2 cellular contexts compared by ENCODE assay signal in the genomic region with DNA sequence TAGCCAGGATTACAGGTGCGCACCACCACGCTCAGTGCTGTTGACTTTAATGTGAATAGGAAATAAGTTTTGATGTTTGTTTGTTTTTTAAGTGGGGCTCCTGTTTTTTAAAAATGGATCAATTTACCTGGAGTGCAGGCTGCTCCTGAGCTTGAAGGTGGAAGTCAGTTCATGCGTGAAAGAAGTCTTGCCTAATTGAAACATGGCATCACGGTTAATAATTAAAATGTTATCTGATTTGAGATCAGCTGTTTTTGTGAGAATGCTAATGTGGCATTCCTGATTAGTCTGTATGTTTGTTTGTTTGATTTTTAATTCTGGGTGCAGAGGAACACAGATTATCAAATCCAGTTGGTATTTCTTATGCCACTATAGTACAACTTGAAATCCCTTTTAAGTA.
TF ChIP-seq lines count a peak whose summit lies in the region.

No MANE protein-coding gene starts in this region.

TF ChIP-seq in HepG2, 621 proteins besides CTCF, POLR2A, EP300 and RAD21:
- TF ChIP-seq, protein P1, sequence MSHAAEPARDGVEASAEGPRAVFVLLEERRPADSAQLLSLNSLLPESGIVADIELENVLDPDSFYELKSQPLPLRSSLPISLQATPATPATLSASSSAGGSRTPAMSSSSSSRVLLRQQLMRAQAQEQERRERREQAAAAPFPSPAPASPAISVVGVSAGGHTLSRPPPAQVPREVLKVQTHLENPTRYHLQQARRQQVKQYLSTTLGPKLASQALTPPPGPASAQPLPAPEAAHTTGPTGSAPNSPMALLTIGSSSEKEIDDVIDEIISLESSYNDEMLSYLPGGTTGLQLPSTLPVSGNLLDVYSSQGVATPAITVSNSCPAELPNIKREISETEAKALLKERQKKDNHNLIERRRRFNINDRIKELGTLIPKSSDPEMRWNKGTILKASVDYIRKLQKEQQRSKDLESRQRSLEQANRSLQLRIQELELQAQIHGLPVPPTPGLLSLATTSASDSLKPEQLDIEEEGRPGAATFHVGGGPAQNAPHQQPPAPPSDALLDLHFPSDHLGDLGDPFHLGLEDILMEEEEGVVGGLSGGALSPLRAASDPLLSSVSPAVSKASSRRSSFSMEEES (CRISPR knock-in tag; IDR thresholded peaks at IDR 0.05), result no peak
- TF ChIP-seq NFRKB (IDR thresholded peaks at IDR 0.05) (no peak), ZNF280B (CRISPR knock-in tag; IDR thresholded peaks at IDR 0.05; ENCODE audit: borderline replicate concordance) (no peak)

TF ChIP-seq in endothelial cell of umbilical vein, 7 proteins besides CTCF, POLR2A, EP300 and RAD21:
- no peak for TF ChIP-seq MAX (IDR thresholded peaks at IDR 0.05; ENCODE audit: insufficient read depth, insufficient read length)
- no peak for TF ChIP-seq GATA2 (IDR thresholded peaks at IDR 0.05; ENCODE audit: insufficient read depth, insufficient read length, low read depth, low read length)
- no peak for TF ChIP-seq EZH2 (IDR thresholded peaks at IDR 0.05; ENCODE audit: borderline replicate concordance, low read depth, low read length, severe bottlenecking)
- TF ChIP-seq POLR2AphosphoS5 (IDR thresholded peaks at IDR 0.05; ENCODE audit: insufficient read depth, low read depth, low read length), result no peak
- no peak for TF ChIP-seq JUN (IDR thresholded peaks at IDR 0.05; ENCODE audit: borderline replicate concordance, insufficient read depth, insufficient read length, low read depth)
- TF ChIP-seq FOS (IDR thresholded peaks at IDR 0.05; ENCODE audit: borderline replicate concordance, insufficient read depth, low read length), result no peak
- no peak for TF ChIP-seq MYC (IDR thresholded peaks at IDR 0.05; ENCODE audit: low read depth, low read length)
